In genomic region chr3:12706504-12707253, GRCh38 we compare ENCODE assay signal across 8 cellular contexts. TPM values are rescaled to one million over a fixed set of nuclear protein-coding genes. Genes with fewer than 3 reads are reported as not detected.
DNase-seq lines count a peak whose midpoint lies in the region; ATAC-seq and TF ChIP-seq lines count a peak whose summit lies in the region.

No MANE protein-coding gene starts in this region.

- no peaks in the 10 kb centered on the region for H3K79me2 ChIP-seq in GM23338 (replicated peaks; ENCODE audit: insufficient read depth)
- no peaks in the 10 kb centered on the region for H3K79me2 ChIP-seq in Loucy (ENCODE audit: insufficient read depth, low read length)

- H3K27ac ChIP-seq in GM23338 (ENCODE audit: low read depth): no peak overlapping the region
- H3K27ac ChIP-seq in right atrium auricular region: no peak overlapping the region

- no peaks in the 10 kb centered on the region for H3K36me3 Mint-ChIP-seq in GM23338 (ENCODE audit: low read depth)

- H3K9me2 ChIP-seq in GM23338 (ENCODE audit: insufficient read depth): 0 out of 2 replicates have a peak, but pooled peaks cover 3% of the 10 kb centered on the region
- no peaks in the 10 kb centered on the region for H3K9me2 ChIP-seq in Loucy (replicated peaks; ENCODE audit: low read depth, low read length)

- H3K27me3 ChIP-seq in GM23338 (ENCODE audit: insufficient read depth): no peaks in the 10 kb centered on the region
- H3K27me3 ChIP-seq in Loucy (ENCODE audit: insufficient read depth, low read length, poor library complexity, severe bottlenecking): no peaks in the 10 kb centered on the region
- no peaks in the 10 kb centered on the region for H3K27me3 ChIP-seq in right atrium auricular region

- H3K36me3 ChIP-seq in GM23338 (ENCODE audit: insufficient read depth) (no peaks in the 10 kb centered on the region), Loucy (ENCODE audit: insufficient read depth, low read length) (no peaks in the 10 kb centered on the region), right atrium auricular region (no peaks in the 10 kb centered on the region)

- no peaks in the 10 kb centered on the region for H3K9me3 Mint-ChIP-seq in GM23338

- peaks cover 2% of the 10 kb centered on the region for H3K27me3 Mint-ChIP-seq in GM23338 (ENCODE audit: insufficient read depth, low read depth, poor library complexity)

- H3K9ac ChIP-seq in Loucy (ENCODE audit: low read depth, low read length, poor library complexity, severe bottlenecking): no peak overlapping the region

- DNase-seq in G401 (ENCODE audit: low spot score): peak; percentile 51
- DNase-seq in GM23338 (ENCODE audit: low spot score): peak; percentile 93
- peak; percentile 50 for DNase-seq in activated naive CD4-positive, alpha-beta T cell treated with anti-CD3 and anti-CD28 coated beads, Interleukin-2, amount 50 U/mL, for 16 hours
- DNase-seq in right atrium auricular region (ENCODE audit: low spot score): peak; percentile 70
- DNase-seq in stimulated activated CD4-positive, alpha-beta T cell treated with anti-CD3 and anti-CD28 coated beads, Interleukin-15, amount 100 ng/mL, for 1 hour (ENCODE audit: low read depth in 1 of 2, low spot score in 1 of 2): peak; percentile 5 to 17
- DNase-seq in mesenteric fat pad (ENCODE audit: low spot score): no peak

- no peak overlapping the region for H3K27ac Mint-ChIP-seq in GM23338

- no peak overlapping the region for H3K4me3 ChIP-seq in GM23338
- no peak overlapping the region for H3K4me3 ChIP-seq in Loucy (ENCODE audit: low read length, poor library complexity, severe bottlenecking)
- H3K4me3 ChIP-seq in right atrium auricular region: no peak overlapping the region

- TF ChIP-seq CTCF in GM23338 (conservative IDR thresholded peaks at IDR 0.05; ENCODE audit: low read depth in 2 of 2): peak; percentile 87 to 100
- TF ChIP-seq CTCF in Loucy (conservative IDR thresholded peaks at IDR 0.05; ENCODE audit: low read length): peak; percentile 96
- TF ChIP-seq CTCF in right atrium auricular region (IDR thresholded peaks at IDR 0.05): peak; percentile 45 to 61

- H3K4me1 ChIP-seq in GM23338 (ENCODE audit: insufficient read depth) (no peaks in the 10 kb centered on the region), Loucy (ENCODE audit: insufficient read depth, low read length, poor library complexity, severe bottlenecking) (no peaks in the 10 kb centered on the region), right atrium auricular region (peaks cover 0 to 6% of the 10 kb centered on the region in 2 donors)

- H3K4me2 ChIP-seq in GM23338 (no peak overlapping the region), Loucy (ENCODE audit: low read depth, low read length, poor library complexity, severe bottlenecking) (no peak overlapping the region)

- in situ Hi-C loops in G401 (cut with HindIII; ENCODE audit: low sequenced_read_pairs): no loop called here

- H3F3A ChIP-seq in GM23338 (replicated peaks; ENCODE audit: low read depth): no peaks in the 10 kb centered on the region
- no peaks in the 10 kb centered on the region for H3F3A ChIP-seq in Loucy (ENCODE audit: low read depth)

- no peaks in the 10 kb centered on the region for H3K4me1 Mint-ChIP-seq in GM23338

- H3K9me3 ChIP-seq in Loucy (ENCODE audit: insufficient read depth, low read depth, low read length): no peaks in the 10 kb centered on the region
- no peaks in the 10 kb centered on the region for H3K9me3 ChIP-seq in right atrium auricular region

- ATAC-seq in GM23338: peak; percentile 100
- peak; percentile 99 for ATAC-seq in SK-N-SH treated with all-trans-retinoic acid at 6 μM for 48 hours

- H4K20me1 ChIP-seq in GM23338 (replicated peaks; ENCODE audit: insufficient read depth): no peaks in the 10 kb centered on the region
- no peaks in the 10 kb centered on the region for H4K20me1 ChIP-seq in Loucy (ENCODE audit: insufficient read depth, low read length, poor library complexity, severe bottlenecking)

- H3K4me3 Mint-ChIP-seq in GM23338: no peak overlapping the region

- H2AFZ ChIP-seq in GM23338: no peak overlapping the region
- no peak overlapping the region for H2AFZ ChIP-seq in Loucy (ENCODE audit: low read length)

TF ChIP-seq in GM23338, 12 proteins besides CTCF, POLR2A, EP300 and RAD21:
- TF ChIP-seq REST (IDR thresholded peaks at IDR 0.05; ENCODE audit: unreplicated experiment) (no peak), CREB1 (CRISPR knock-in tag; IDR thresholded peaks at IDR 0.05; ENCODE audit: low read depth) (no peak), NANOG (IDR thresholded peaks at IDR 0.05; ENCODE audit: borderline replicate concordance) (no peak), POLR2AphosphoS5 (IDR thresholded peaks at IDR 0.05; ENCODE audit: low read depth) (no peak), JUNB (IDR thresholded peaks at IDR 0.05; ENCODE audit: unreplicated experiment) (no peak), ZNF331 (CRISPR knock-in tag; IDR thresholded peaks at IDR 0.05; ENCODE audit: low read depth) (no peak)
TF ChIP-seq in GM23338: peak in this region for 0.

TF ChIP-seq in SK-N-SH treated with all-trans-retinoic acid at 6 μM for 48 hours, 23 proteins besides CTCF, POLR2A, EP300 and RAD21:
- TF ChIP-seq ZNF565 (CRISPR knock-in tag; conservative IDR thresholded peaks at IDR 0.05; ENCODE audit: low read depth) (no peak), ZNF8 (CRISPR knock-in tag; IDR thresholded peaks at IDR 0.05) (no peak), CSRNP3 (CRISPR knock-in tag; IDR thresholded peaks at IDR 0.05) (no peak), ISL1 (CRISPR knock-in tag; IDR thresholded peaks at IDR 0.05) (no peak), TSHZ2 (CRISPR knock-in tag; IDR thresholded peaks at IDR 0.05) (no peak), OSR1 (CRISPR knock-in tag; IDR thresholded peaks at IDR 0.05) (no peak)

RNA-seq across cellular contexts. Expression of gene RAF1, which starts 42.8 kb away (rescaled TPM):
- 84.3 and 84.4 TPM in 2 replicates for total RNA-seq in G401 (2014; rRNA removed; shearing (Covaris generic))
- 123 and 135 TPM in 2 replicates for total RNA-seq in GM23338 (2014; rRNA removed; shearing (Covaris generic))
- polyA plus RNA-seq in GM23338 (2016; fragmentation: Nextera tagmentation; extraction: Ambion mirVana): 35.6 and 39.5 TPM in 2 replicates
- total RNA-seq in right atrium auricular region (100 to 1,000 TPM; 140 to 178 TPM), mesenteric fat pad (92.1 TPM)

RNA-seq across cellular contexts. Expression of gene TMEM40, which starts 52.4 kb away (rescaled TPM):
- total RNA-seq in G401 (2014; rRNA removed; shearing (Covaris generic)): not detected in 2 replicates
- total RNA-seq in GM23338 (2014; rRNA removed; shearing (Covaris generic)): 0.14 TPM in 1 of 2 replicates, not detected in the other
- 0.48 and 0.56 TPM in 2 replicates for polyA plus RNA-seq in GM23338 (2016; fragmentation: Nextera tagmentation; extraction: Ambion mirVana)
- total RNA-seq in right atrium auricular region (1 to 10 TPM; 1.8 to 2.3 TPM), mesenteric fat pad (not detected)
